ENCODE assay signal across 1 cellular context in the genomic region with DNA sequence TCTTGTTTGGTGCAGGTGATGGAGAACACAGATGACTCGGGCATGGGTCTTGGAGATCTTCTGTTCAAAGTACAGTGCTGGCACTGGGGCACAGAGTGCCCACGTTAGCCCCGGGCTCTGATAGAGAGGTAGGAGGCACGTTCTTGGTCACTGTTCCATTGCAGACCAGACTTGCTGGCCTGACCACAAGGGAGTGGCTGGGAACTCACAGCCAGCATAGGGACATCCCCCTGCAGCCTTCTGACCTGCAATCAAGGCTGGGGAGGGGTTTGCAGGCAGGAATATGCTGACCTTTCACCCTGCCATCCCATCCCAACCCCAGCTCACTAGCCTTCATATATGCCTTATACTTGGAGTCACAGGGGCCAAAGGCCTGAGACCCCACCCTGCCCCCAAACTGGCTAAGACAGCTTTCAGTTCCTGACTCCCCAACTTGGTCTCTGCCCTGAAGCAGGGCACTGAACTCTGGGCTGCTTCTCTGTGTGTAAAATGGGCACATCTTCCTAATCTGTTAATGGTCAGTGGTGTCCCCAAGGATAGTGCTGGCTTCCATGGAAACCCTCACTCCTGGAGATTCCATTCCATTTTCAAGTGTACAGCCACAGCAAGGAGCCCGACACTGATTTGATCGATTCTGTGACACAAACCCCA.
TF ChIP-seq lines count a peak whose summit lies in the region.

No MANE protein-coding gene starts in this region.

TF ChIP-seq in HCT116, 20 proteins besides CTCF, POLR2A, EP300 and RAD21:
- TF ChIP-seq, protein P1, sequence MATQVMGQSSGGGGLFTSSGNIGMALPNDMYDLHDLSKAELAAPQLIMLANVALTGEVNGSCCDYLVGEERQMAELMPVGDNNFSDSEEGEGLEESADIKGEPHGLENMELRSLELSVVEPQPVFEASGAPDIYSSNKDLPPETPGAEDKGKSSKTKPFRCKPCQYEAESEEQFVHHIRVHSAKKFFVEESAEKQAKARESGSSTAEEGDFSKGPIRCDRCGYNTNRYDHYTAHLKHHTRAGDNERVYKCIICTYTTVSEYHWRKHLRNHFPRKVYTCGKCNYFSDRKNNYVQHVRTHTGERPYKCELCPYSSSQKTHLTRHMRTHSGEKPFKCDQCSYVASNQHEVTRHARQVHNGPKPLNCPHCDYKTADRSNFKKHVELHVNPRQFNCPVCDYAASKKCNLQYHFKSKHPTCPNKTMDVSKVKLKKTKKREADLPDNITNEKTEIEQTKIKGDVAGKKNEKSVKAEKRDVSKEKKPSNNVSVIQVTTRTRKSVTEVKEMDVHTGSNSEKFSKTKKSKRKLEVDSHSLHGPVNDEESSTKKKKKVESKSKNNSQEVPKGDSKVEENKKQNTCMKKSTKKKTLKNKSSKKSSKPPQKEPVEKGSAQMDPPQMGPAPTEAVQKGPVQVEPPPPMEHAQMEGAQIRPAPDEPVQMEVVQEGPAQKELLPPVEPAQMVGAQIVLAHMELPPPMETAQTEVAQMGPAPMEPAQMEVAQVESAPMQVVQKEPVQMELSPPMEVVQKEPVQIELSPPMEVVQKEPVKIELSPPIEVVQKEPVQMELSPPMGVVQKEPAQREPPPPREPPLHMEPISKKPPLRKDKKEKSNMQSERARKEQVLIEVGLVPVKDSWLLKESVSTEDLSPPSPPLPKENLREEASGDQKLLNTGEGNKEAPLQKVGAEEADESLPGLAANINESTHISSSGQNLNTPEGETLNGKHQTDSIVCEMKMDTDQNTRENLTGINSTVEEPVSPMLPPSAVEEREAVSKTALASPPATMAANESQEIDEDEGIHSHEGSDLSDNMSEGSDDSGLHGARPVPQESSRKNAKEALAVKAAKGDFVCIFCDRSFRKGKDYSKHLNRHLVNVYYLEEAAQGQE (IDR thresholded peaks at IDR 0.05; ENCODE audit: low read depth), result no peak
- TF ChIP-seq, protein P2, sequence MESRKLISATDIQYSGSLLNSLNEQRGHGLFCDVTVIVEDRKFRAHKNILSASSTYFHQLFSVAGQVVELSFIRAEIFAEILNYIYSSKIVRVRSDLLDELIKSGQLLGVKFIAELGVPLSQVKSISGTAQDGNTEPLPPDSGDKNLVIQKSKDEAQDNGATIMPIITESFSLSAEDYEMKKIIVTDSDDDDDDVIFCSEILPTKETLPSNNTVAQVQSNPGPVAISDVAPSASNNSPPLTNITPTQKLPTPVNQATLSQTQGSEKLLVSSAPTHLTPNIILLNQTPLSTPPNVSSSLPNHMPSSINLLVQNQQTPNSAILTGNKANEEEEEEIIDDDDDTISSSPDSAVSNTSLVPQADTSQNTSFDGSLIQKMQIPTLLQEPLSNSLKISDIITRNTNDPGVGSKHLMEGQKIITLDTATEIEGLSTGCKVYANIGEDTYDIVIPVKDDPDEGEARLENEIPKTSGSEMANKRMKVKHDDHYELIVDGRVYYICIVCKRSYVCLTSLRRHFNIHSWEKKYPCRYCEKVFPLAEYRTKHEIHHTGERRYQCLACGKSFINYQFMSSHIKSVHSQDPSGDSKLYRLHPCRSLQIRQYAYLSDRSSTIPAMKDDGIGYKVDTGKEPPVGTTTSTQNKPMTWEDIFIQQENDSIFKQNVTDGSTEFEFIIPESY (IDR thresholded peaks at IDR 0.05; ENCODE audit: extremely low read depth, insufficient replicate concordance, low read length), result no peak
- TF ChIP-seq, protein P3, sequence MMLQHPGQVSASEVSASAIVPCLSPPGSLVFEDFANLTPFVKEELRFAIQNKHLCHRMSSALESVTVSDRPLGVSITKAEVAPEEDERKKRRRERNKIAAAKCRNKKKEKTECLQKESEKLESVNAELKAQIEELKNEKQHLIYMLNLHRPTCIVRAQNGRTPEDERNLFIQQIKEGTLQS (IDR thresholded peaks at IDR 0.05), result no peak
- no peak for TF ChIP-seq SRF (IDR thresholded peaks at IDR 0.05; ENCODE audit: low read depth)
- no peak for TF ChIP-seq ZNF274 (IDR thresholded peaks at IDR 0.05; ENCODE audit: low read depth, low read length)
- TF ChIP-seq JUND (IDR thresholded peaks at IDR 0.05), result no peak
- TF ChIP-seq, protein P4, sequence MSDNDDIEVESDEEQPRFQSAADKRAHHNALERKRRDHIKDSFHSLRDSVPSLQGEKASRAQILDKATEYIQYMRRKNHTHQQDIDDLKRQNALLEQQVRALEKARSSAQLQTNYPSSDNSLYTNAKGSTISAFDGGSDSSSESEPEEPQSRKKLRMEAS (IDR thresholded peaks at IDR 0.05), result no peak
- no peak for TF ChIP-seq EZH2phosphoT487 (IDR thresholded peaks at IDR 0.05; ENCODE audit: borderline replicate concordance)
- TF ChIP-seq POLR2AphosphoS5 (IDR thresholded peaks at IDR 0.05; ENCODE audit: low read depth, low read length), result no peak; the same call in none of the 2 replicates
- no peak for TF ChIP-seq YY1 (IDR thresholded peaks at IDR 0.05; ENCODE audit: extremely low read depth, insufficient replicate concordance, low read depth, low read length)
- no peak for TF ChIP-seq ELF1 (IDR thresholded peaks at IDR 0.05; ENCODE audit: borderline replicate concordance, low read depth)
- TF ChIP-seq ZFX (IDR thresholded peaks at IDR 0.05), result no peak
- TF ChIP-seq FOSL1 (IDR thresholded peaks at IDR 0.05; ENCODE audit: low read depth), result no peak
- no peak for TF ChIP-seq SIN3A (IDR thresholded peaks at IDR 0.05; ENCODE audit: low read depth)
- TF ChIP-seq CBX3 (IDR thresholded peaks at IDR 0.05; ENCODE audit: low read depth), result no peak
- no peak for TF ChIP-seq CEBPB (IDR thresholded peaks at IDR 0.05; ENCODE audit: low read depth)
- no peak for TF ChIP-seq SP1 (IDR thresholded peaks at IDR 0.05; ENCODE audit: low read depth)
- no peak for TF ChIP-seq EGR1 (IDR thresholded peaks at IDR 0.05; ENCODE audit: low read depth)
- no peak for TF ChIP-seq EZH2 (IDR thresholded peaks at IDR 0.05)
TF ChIP-seq in HCT116: peak in this region for 0.
